Comparison of ENCODE assay signal across 1 cellular context in the genomic region with DNA sequence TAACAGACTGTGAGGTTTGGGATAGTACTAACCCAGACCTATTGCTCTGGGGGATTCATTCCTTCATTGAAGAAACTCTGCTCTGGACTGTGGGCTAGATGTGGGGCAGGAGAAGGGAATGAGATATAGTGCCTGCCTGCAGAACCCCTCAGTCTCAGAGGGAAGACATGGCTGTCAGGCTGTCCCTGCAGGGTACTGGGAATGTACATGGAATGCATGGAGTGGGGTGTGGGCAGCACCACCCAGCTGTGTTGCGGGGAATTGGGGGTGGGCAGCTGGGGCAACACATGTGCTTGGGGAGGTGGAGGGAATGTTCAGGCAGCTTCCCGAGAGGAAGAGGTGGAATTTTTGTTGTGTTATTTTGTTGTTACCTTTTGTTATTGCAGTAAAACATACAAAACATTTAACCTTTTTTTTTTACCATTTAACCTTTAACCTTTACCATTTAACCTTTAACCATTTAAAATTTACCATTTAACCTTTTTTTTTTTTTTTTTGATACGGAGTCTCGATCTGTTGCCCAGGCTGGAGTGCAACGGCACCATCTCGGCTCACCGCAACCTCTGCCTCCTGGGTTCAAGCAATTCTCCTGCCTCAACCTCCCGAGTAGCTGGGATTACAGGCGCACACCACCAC.
TF ChIP-seq lines count a peak whose summit lies in the region.

No MANE protein-coding gene starts in this region.

TF ChIP-seq in WTC11, 78 proteins besides CTCF, POLR2A, EP300 and RAD21 (continued from another document):
- TF ChIP-seq, protein P1, sequence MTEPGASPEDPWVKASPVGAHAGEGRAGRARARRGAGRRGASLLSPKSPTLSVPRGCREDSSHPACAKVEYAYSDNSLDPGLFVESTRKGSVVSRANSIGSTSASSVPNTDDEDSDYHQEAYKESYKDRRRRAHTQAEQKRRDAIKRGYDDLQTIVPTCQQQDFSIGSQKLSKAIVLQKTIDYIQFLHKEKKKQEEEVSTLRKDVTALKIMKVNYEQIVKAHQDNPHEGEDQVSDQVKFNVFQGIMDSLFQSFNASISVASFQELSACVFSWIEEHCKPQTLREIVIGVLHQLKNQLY (CRISPR knock-in tag; IDR thresholded peaks at IDR 0.05), result no peak
- TF ChIP-seq GABPB1 (CRISPR knock-in tag; IDR thresholded peaks at IDR 0.05), result no peak
- TF ChIP-seq TP53 (CRISPR knock-in tag; IDR thresholded peaks at IDR 0.05), result no peak
- TF ChIP-seq ZNF671 (CRISPR knock-in tag; IDR thresholded peaks at IDR 0.05), result no peak
- no peak for TF ChIP-seq ZBTB43 (CRISPR knock-in tag; IDR thresholded peaks at IDR 0.05)
- no peak for TF ChIP-seq FOXJ3 (CRISPR knock-in tag; IDR thresholded peaks at IDR 0.05; ENCODE audit: borderline replicate concordance)
- no peak for TF ChIP-seq KAT7 (CRISPR knock-in tag; IDR thresholded peaks at IDR 0.05; ENCODE audit: borderline replicate concordance)
- no peak for TF ChIP-seq NR3C1 (CRISPR knock-in tag; conservative IDR thresholded peaks at IDR 0.05; ENCODE audit: low read depth)
- TF ChIP-seq ERG (CRISPR knock-in tag; IDR thresholded peaks at IDR 0.05), result no peak
- TF ChIP-seq PRRX2 (CRISPR knock-in tag; IDR thresholded peaks at IDR 0.05), result no peak
- TF ChIP-seq TEAD1 (CRISPR knock-in tag; IDR thresholded peaks at IDR 0.05), result no peak
- no peak for TF ChIP-seq AR (CRISPR knock-in tag; IDR thresholded peaks at IDR 0.05)
TF ChIP-seq in WTC11: peak in this region for 0.
